Comparison of ENCODE assay signal across 2 cellular contexts in the genomic region with DNA sequence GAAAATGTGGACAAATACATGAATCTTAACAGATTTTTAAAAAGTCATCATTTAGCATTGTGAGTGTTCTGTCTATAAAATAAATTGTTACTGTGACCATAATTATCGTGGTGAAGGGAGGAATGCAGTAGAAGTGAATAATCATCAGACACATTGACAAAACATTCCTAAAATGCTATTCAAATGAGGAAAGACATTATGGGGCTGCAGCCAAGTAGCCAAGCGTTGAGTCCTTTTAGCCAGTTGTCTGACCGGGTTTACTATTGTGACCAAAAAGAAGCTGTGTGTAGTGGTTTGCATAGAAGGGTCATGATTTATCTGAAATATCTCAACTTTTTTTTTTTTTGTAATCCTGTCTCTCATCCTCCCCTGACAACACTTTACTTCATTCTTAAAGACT.
TF ChIP-seq lines count a peak whose summit lies in the region.

No MANE protein-coding gene starts in this region.

TF ChIP-seq in A549, 52 proteins besides CTCF, POLR2A, EP300 and RAD21:
- TF ChIP-seq ZSCAN20 (CRISPR knock-in tag; IDR thresholded peaks at IDR 0.05) (no peak), RFX5 (IDR thresholded peaks at IDR 0.05) (no peak), ZFP36 (IDR thresholded peaks at IDR 0.05; ENCODE audit: borderline replicate concordance, partially characterized antibody) (no peak), NR3C1 (IDR thresholded peaks at IDR 0.05) (no peak), CHD2 (IDR thresholded peaks at IDR 0.05; ENCODE audit: low read length, partially characterized antibody) (no peak)

TF ChIP-seq in HepG2, 621 proteins besides CTCF, POLR2A, EP300 and RAD21:
- TF ChIP-seq ZNF264 (CRISPR knock-in tag; IDR thresholded peaks at IDR 0.05), result no peak
